14 cellular contexts compared by ENCODE assay signal in genomic region chr11:88307749-88308425, GRCh38. TPM values are rescaled to one million over a fixed set of nuclear protein-coding genes. Genes with fewer than 3 reads are reported as not detected.
DNase-seq lines count a peak whose midpoint lies in the region; ATAC-seq and TF ChIP-seq lines count a peak whose summit lies in the region.
"Had no signal": no experiment of that assay in that cellular context is flagged by ENCODE, and none has a peak within 500 bp of the region (broad histone marks: within the 10 kb centered on the region; RNA-seq: fewer than 3 reads in every experiment).

No MANE protein-coding gene starts in this region.

- peaks cover 6% of the 10 kb centered on the region; the same call in 1 of the 2 replicates for H3K79me2 ChIP-seq in H9 (ENCODE audit: insufficient read depth, low read length)

- TF ChIP-seq CTCF in H9 (conservative IDR thresholded peaks at IDR 0.05), result no peak

- no peak overlapping the region for H2BK15ac ChIP-seq in H9 (ENCODE audit: low read depth, low read length)

- H2AK5ac ChIP-seq in H9 (ENCODE audit: insufficient read length, low read length), result peak overlapping the region; percentile 83

- H3K27ac ChIP-seq in H9 (ENCODE audit: insufficient read length, low read depth, low read length), result peak overlapping the region; percentile 96
- H3K27ac ChIP-seq in SJCRH30, result no peak overlapping the region
- H3K27ac ChIP-seq: body of pancreas, epithelial cell of prostate had no signal

- H3K27ac Mint-ChIP-seq in H9, result peak overlapping the region; percentile 99 to 100 (median 99)
- peak overlapping the region in 1 of 2 donors; percentile 50 for H3K27ac Mint-ChIP-seq in natural killer cell treated with Interleukin-12 subunit alpha and Interleukin-12 subunit beta and Interleukin-15 and Interleukin-18, amount 100 ng/mL, for 72 hours

- H4K8ac ChIP-seq in H9 (replicated peaks; ENCODE audit: insufficient read length, low read depth, low read length), result no peak overlapping the region

- peak overlapping the region; percentile 73 for H2BK120ac ChIP-seq in H9 (ENCODE audit: low read depth, low read length, poor library complexity, severe bottlenecking)

- H3K27me3 ChIP-seq in H9 (ENCODE audit: insufficient read depth, low read length) (no peaks in the 10 kb centered on the region), SJCRH30 (no peaks in the 10 kb centered on the region)
- H3K27me3 ChIP-seq: body of pancreas had no signal

- peak overlapping the region; percentile 60 for H3K18ac ChIP-seq in H9 (ENCODE audit: insufficient read length, low read depth, low read length)

- peak; percentile 76 for DNase-seq in H9
- no peak for DNase-seq in natural killer cell treated with Interleukin-12 subunit alpha and Interleukin-12 subunit beta and Interleukin-15 and Interleukin-18, amount 100 ng/mL, for 72 hours (ENCODE audit: low spot score)
- no peak for DNase-seq in SJCRH30
- DNase-seq in SIG-M5 treated with dmso at 0.1 percent for 504 hours (lab: John Stamatoyannopoulos, UW; ENCODE audit: unreplicated experiment), result no peak
- no peak for DNase-seq in SKM-1 treated with dmso at 0.1 percent for 144 hours (lab: John Stamatoyannopoulos, UW; ENCODE audit: unreplicated experiment)
- DNase-seq: body of pancreas; COR-L47; kidney glomerular epithelial cell; NCI-H187 treated with DMSO at 0.1 percent for 48 hours; stimulated activated CD4-positive, alpha-beta T cell treated with anti-CD3 and anti-CD28 coated beads, Interleukin-12 subunit alpha, Interleukin-12 subunit beta, amount 100 ng/mL, for 4 hours had no signal

- H2AFZ ChIP-seq in H9 (ENCODE audit: low read length), result no peak overlapping the region

- peak overlapping the region; percentile 45 to 70 for H3K4me3 Mint-ChIP-seq in H9
- peak overlapping the region; percentile 41 for H3K4me3 Mint-ChIP-seq in natural killer cell treated with Interleukin-12 subunit alpha and Interleukin-12 subunit beta and Interleukin-15 and Interleukin-18, amount 100 ng/mL, for 72 hours
- H3K4me3 Mint-ChIP-seq: neural crest cell had no signal

- H2BK20ac ChIP-seq in H9 (ENCODE audit: low read depth, low read length, poor library complexity, severe bottlenecking), result no peak overlapping the region

- H3K14ac ChIP-seq in H9 (ENCODE audit: insufficient read depth, low read length), result peak overlapping the region; percentile 52; the same call in 1 of the 2 replicates

- H3K56ac ChIP-seq in H9 (ENCODE audit: insufficient read length, low read depth, low read length), result no peak overlapping the region

- no peaks in the 10 kb centered on the region for H3K27me3 Mint-ChIP-seq in H9 (ENCODE audit: low read depth)
- no peaks in the 10 kb centered on the region for H3K27me3 Mint-ChIP-seq in natural killer cell treated with Interleukin-12 subunit alpha and Interleukin-12 subunit beta and Interleukin-15 and Interleukin-18, amount 100 ng/mL, for 72 hours

- H3K4me3 ChIP-seq in SJCRH30, result no peak overlapping the region
- H3K4me3 ChIP-seq: body of pancreas had no signal

- peak overlapping the region; percentile 42 for H3K4me2 ChIP-seq in H9 (ENCODE audit: insufficient read depth, insufficient read length, low read length)

- peaks cover 45 to 77% (median 75%) of the 10 kb centered on the region in 3 experiments for H3K36me3 Mint-ChIP-seq in H9 (ENCODE audit: insufficient read depth in 1 of 3, low read depth in 3 of 3)
- peaks cover 54% of the 10 kb centered on the region for H3K36me3 Mint-ChIP-seq in natural killer cell treated with Interleukin-12 subunit alpha and Interleukin-12 subunit beta and Interleukin-15 and Interleukin-18, amount 100 ng/mL, for 72 hours

- H3K4me1 ChIP-seq in H9 (ENCODE audit: insufficient read depth, low read length) (peaks cover 6% of the 10 kb centered on the region; the same call in 1 of the 2 replicates), SJCRH30 (no peaks in the 10 kb centered on the region)
- H3K4me1 ChIP-seq: body of pancreas had no signal

- peak overlapping the region; percentile 73 for H3T11ph ChIP-seq in H9 (ENCODE audit: low read length)

- H3K4me1 Mint-ChIP-seq in H9, result peaks cover 64 to 69% of the 10 kb centered on the region in 2 experiments
- H3K4me1 Mint-ChIP-seq in natural killer cell treated with Interleukin-12 subunit alpha and Interleukin-12 subunit beta and Interleukin-15 and Interleukin-18, amount 100 ng/mL, for 72 hours (ENCODE audit: low read depth in 2 of 2), result peaks cover 58 to 66% of the 10 kb centered on the region in 2 donors

- ATAC-seq in GM19035 (IDR thresholded peaks at IDR 0.05; ENCODE audit: unreplicated experiment) (peak; percentile 67), HG03442 (IDR thresholded peaks at IDR 0.05; ENCODE audit: unreplicated experiment) (peak; percentile 70)
- ATAC-seq in natural killer cell treated with Interleukin-12 subunit alpha and Interleukin-12 subunit beta and Interleukin-15 and Interleukin-18, amount 100 ng/mL, for 72 hours, result no peak
- ATAC-seq: body of pancreas had no signal

- H3K79me1 ChIP-seq in H9 (ENCODE audit: insufficient read depth, low read depth, low read length, poor library complexity, severe bottlenecking), result peaks cover 2% of the 10 kb centered on the region

- H3K36me3 ChIP-seq in SJCRH30, result no peaks in the 10 kb centered on the region

- H3K4ac ChIP-seq in H9 (ENCODE audit: low read depth, low read length), result no peak overlapping the region

- no peak overlapping the region for H3K23ac ChIP-seq in H9 (ENCODE audit: insufficient read length, low read depth, low read length)

- H4K5ac ChIP-seq in H9 (ENCODE audit: insufficient read length, low read depth, low read length), result peak overlapping the region; percentile 60

- H2BK12ac ChIP-seq in H9 (ENCODE audit: insufficient read length, low read depth, low read length), result peak overlapping the region; percentile 78

- H3K9me3 ChIP-seq in H9 (ENCODE audit: control insufficient read depth, low read depth, low read length) (no peaks in the 10 kb centered on the region), SJCRH30 (replicated peaks) (no peaks in the 10 kb centered on the region)
- H3K9me3 ChIP-seq: body of pancreas had no signal

- no peaks in the 10 kb centered on the region for H4K20me1 ChIP-seq in H9 (ENCODE audit: control insufficient read depth, insufficient read depth, insufficient read length)

- no peak overlapping the region for H4K91ac ChIP-seq in H9 (ENCODE audit: insufficient read length, low read depth, low read length)

- no peaks in the 10 kb centered on the region for H3K23me2 ChIP-seq in H9 (ENCODE audit: insufficient read length, low read depth, low read length, poor library complexity, severe bottlenecking)

- no CpG with 5 or more reads among the region's 11 CpGs for WGBS in H9 (ENCODE audit: extremely low coverage, insufficient read length, low lambda C conversion rate)

- peaks cover 5 to 10% of the 10 kb centered on the region in 2 experiments; a peak in 3 of 5 replicates for H3K9me3 Mint-ChIP-seq in H9
- no peaks in the 10 kb centered on the region for H3K9me3 Mint-ChIP-seq in natural killer cell treated with Interleukin-12 subunit alpha and Interleukin-12 subunit beta and Interleukin-15 and Interleukin-18, amount 100 ng/mL, for 72 hours

- peak overlapping the region; percentile 64 for H3K9ac ChIP-seq in H9 (ENCODE audit: extremely low read depth, insufficient read length, low read length)

- peak overlapping the region; percentile 88 for H2BK5ac ChIP-seq in H9 (ENCODE audit: insufficient read length, low read length)

RNA-seq across cellular contexts. Expression of gene CTSC, which starts 29.6 kb away (rescaled TPM):
- 359 TPM in 2 replicates for total RNA-seq in H9 (2021)
- total RNA-seq in natural killer cell treated with Interleukin-12 subunit alpha and Interleukin-12 subunit beta and Interleukin-15 and Interleukin-18, amount 100 ng/mL, for 72 hours, result 100 to 1,000 TPM; 213 to 381 TPM
- 34.6 and 37.8 TPM in 2 replicates for total RNA-seq in SJCRH30 (2014; rRNA removed; shearing (Covaris generic))

Comparison
In these comparisons a context has a peak if more than half of its experiments do, and no peak if none do; other contexts are left out.
1. ATAC-seq: peak in GM19035 (single experiment) and HG03442 (single experiment); none in natural killer cell treated with Interleukin-12 subunit alpha and Interleukin-12 subunit beta and Interleukin-15 and Interleukin-18, amount 100 ng/mL, for 72 hours (0 of 2).